In genomic region chr16:85683363-85683762, GRCh38 we compare ENCODE assay signal across 19 cellular contexts. TPM values are rescaled to one million over a fixed set of nuclear protein-coding genes. Genes with fewer than 3 reads are reported as not detected.
DNase-seq lines count a peak whose midpoint lies in the region; ATAC-seq, FAIRE-seq and TF ChIP-seq lines count a peak whose summit lies in the region.
"Had no signal": no experiment of that assay in that cellular context is flagged by ENCODE, and none has a peak within 500 bp of the region (broad histone marks: within the 10 kb centered on the region; RNA-seq: fewer than 3 reads in every experiment).

No MANE protein-coding gene starts in this region.

- H3K27me3 ChIP-seq in osteoblast (ENCODE audit: insufficient read depth, low read length): no peaks in the 10 kb centered on the region
- H3K27me3 ChIP-seq: cardiac muscle cell, gastrocnemius medialis, left lung, right atrium auricular region had no signal

- no peaks in the 10 kb centered on the region; the same call in 1 of the 2 replicates for H3K4me1 ChIP-seq in HEK293 (ENCODE audit: control insufficient read depth, insufficient read depth, low read length)
- no peaks in the 10 kb centered on the region for H3K4me1 ChIP-seq in osteoblast (ENCODE audit: insufficient read depth, low read length)

- peaks cover 24 to 84% of the 10 kb centered on the region in 2 experiments; a peak in 2 of 3 replicates for H3K36me3 ChIP-seq in HEK293 (ENCODE audit: control insufficient read depth in 2 of 2, insufficient read depth in 1 of 2, low read length in 2 of 2)
- H3K36me3 ChIP-seq in osteoblast (ENCODE audit: insufficient read depth, low read length): peaks cover 12% of the 10 kb centered on the region
- H3K36me3 ChIP-seq: cardiac muscle cell, gastrocnemius medialis, right atrium auricular region had no signal

- CTCF ChIA-PET in HEK293 (lab: Yijun Ruan, JAX): interaction anchor here (1.3 to 2.3 kb wide), 2 partner anchors 34 to 36 kb away, joined by 9 to 10 read pairs; no protein-coding TSS in a partner anchor

- no peak overlapping the region for H2AFZ ChIP-seq in osteoblast (ENCODE audit: low read length)

- H3K4me3 Mint-ChIP-seq in activated naive CD8-positive, alpha-beta T cell treated with anti-CD3 and anti-CD28 coated beads, Interleukin-2, amount 10 ng/mL, durations not matched to agents 7 days and 5 days: no peak overlapping the region
- H3K4me3 Mint-ChIP-seq: CD4-positive, alpha-beta T cell had no signal

- H3K9me3 Mint-ChIP-seq in activated naive CD8-positive, alpha-beta T cell treated with anti-CD3 and anti-CD28 coated beads, Interleukin-2, amount 10 ng/mL, durations not matched to agents 7 days and 5 days: no peaks in the 10 kb centered on the region
- H3K9me3 Mint-ChIP-seq: CD4-positive, alpha-beta T cell had no signal

- POLR2A ChIA-PET in HEK293 (lab: Yijun Ruan, JAX): interaction anchor here (1.1 to 1.5 kb wide), 2 partner anchors 10 kb away, joined by 5 to 6 read pairs; no protein-coding TSS in a partner anchor
- POLR2A ChIA-PET in activated naive CD8-positive, alpha-beta T cell treated with anti-CD3 and anti-CD28 coated beads, Interleukin-2, amount 10 ng/mL, durations not matched to agents 7 days and 5 days (lab: Charles Lee): no interaction called here

- H3K9me3 ChIP-seq in HEK293 (ENCODE audit: control insufficient read depth, insufficient read depth, low read depth, low read length) (no peaks in the 10 kb centered on the region), osteoblast (ENCODE audit: low read depth, low read length) (no peaks in the 10 kb centered on the region)
- H3K9me3 ChIP-seq: gastrocnemius medialis, HAP-1, left lung, right atrium auricular region had no signal

- H3K79me2 ChIP-seq in osteoblast (ENCODE audit: insufficient read depth, low read length): peaks cover 2% of the 10 kb centered on the region

- peaks cover 33% of the 10 kb centered on the region for H3K4me1 Mint-ChIP-seq in activated naive CD8-positive, alpha-beta T cell treated with anti-CD3 and anti-CD28 coated beads, Interleukin-2, amount 10 ng/mL, durations not matched to agents 7 days and 5 days

- TF ChIP-seq CTCF in HEK293 (tag by site-specific recombination; IDR thresholded peaks at IDR 0.05): no peak
- TF ChIP-seq CTCF in osteoblast (IDR thresholded peaks at IDR 0.05; ENCODE audit: extremely low read depth, low read depth, low read length): no peak

- H3K27ac Mint-ChIP-seq in activated naive CD8-positive, alpha-beta T cell treated with anti-CD3 and anti-CD28 coated beads, Interleukin-2, amount 10 ng/mL, durations not matched to agents 7 days and 5 days: peak overlapping the region; percentile 47
- H3K27ac Mint-ChIP-seq: CD4-positive, alpha-beta T cell had no signal

- H3K4me2 ChIP-seq in osteoblast (ENCODE audit: insufficient read depth, low read length): no peak overlapping the region

- DNase-seq in NCI-H510A treated with DMSO at 0.1 percent for 48 hours (lab: John Stamatoyannopoulos, UW): peak; percentile 72
- no peak for DNase-seq in NCI-H510A (lab: John Stamatoyannopoulos, UW)
- no peak for DNase-seq in activated naive CD8-positive, alpha-beta T cell treated with anti-CD3 and anti-CD28 coated beads, Interleukin-2, amount 10 ng/mL, durations not matched to agents 7 days and 5 days
- peak; percentile 52 for DNase-seq in osteoblast (ENCODE audit: insufficient read length, low spot score, missing footprints)
- no peak for DNase-seq in activated CD4-positive, alpha-beta T cell treated with anti-CD3 and anti-CD28 coated beads, Interleukin-2, amount 50 U/mL, for 1 hour
- DNase-seq in GM12891 (ENCODE audit: insufficient read length, low spot score): no peak
- DNase-seq in kidney tubule cell (ENCODE audit: low spot score): no peak
- DNase-seq: CD4-positive, alpha-beta T cell; gastrocnemius medialis; KG1; left lung; NCI-H1048; NCI-H446 treated with DMSO at 0.1 percent for 48 hours; occipital lobe; stimulated activated naive CD4-positive, alpha-beta T cell treated with Interleukin-2 at 50 U/mL for 16 hours had no signal

- TF ChIP-seq POLR2A in GM12891 (IDR thresholded peaks at IDR 0.05; ENCODE audit: low read depth, low read length): no peak

- no peak for FAIRE-seq in GM12891 (lab: Jason Lieb, UNC)

- no peaks in the 10 kb centered on the region for H4K20me1 ChIP-seq in osteoblast (ENCODE audit: insufficient read depth, low read length)

- no peak for ATAC-seq in activated naive CD8-positive, alpha-beta T cell treated with anti-CD3 and anti-CD28 coated beads, Interleukin-2, amount 10 ng/mL, durations not matched to agents 7 days and 5 days (ENCODE audit: low read depth)
- ATAC-seq: left lung had no signal

- H3K4me3 ChIP-seq in HEK293 (ENCODE audit: low read depth, low read length): no peak overlapping the region
- H3K4me3 ChIP-seq in osteoblast (ENCODE audit: insufficient read depth, low read length): no peak overlapping the region
- H3K4me3 ChIP-seq: cardiac muscle cell, gastrocnemius medialis, HAP-1, left lung, right atrium auricular region had no signal

- no peaks in the 10 kb centered on the region for H3K27me3 Mint-ChIP-seq in activated naive CD8-positive, alpha-beta T cell treated with anti-CD3 and anti-CD28 coated beads, Interleukin-2, amount 10 ng/mL, durations not matched to agents 7 days and 5 days
- H3K27me3 Mint-ChIP-seq: CD4-positive, alpha-beta T cell had no signal

- no peak overlapping the region for H3K27ac ChIP-seq in HEK293 (ENCODE audit: extremely low read depth, low read depth, low read length)
- H3K27ac ChIP-seq in osteoblast (ENCODE audit: low read depth, low read length): no peak overlapping the region
- H3K27ac ChIP-seq: cardiac muscle cell, left lung, right atrium auricular region had no signal

- H3K36me3 Mint-ChIP-seq in activated naive CD8-positive, alpha-beta T cell treated with anti-CD3 and anti-CD28 coated beads, Interleukin-2, amount 10 ng/mL, durations not matched to agents 7 days and 5 days: peaks cover 31% of the 10 kb centered on the region

TF ChIP-seq in HEK293, 187 proteins besides CTCF, POLR2A, EP300 and RAD21 (continues in another document):
- TF ChIP-seq PRDM1 (tag by site-specific recombination; IDR thresholded peaks at IDR 0.05): peak; percentile 81; the same call in 1 of the 2 replicates
- no peak for TF ChIP-seq HOXD13 (CRISPR knock-in tag; IDR thresholded peaks at IDR 0.05; ENCODE audit: borderline replicate concordance)
- TF ChIP-seq ZNF394 (tag by site-specific recombination; IDR thresholded peaks at IDR 0.05; ENCODE audit: borderline replicate concordance): no peak
- peak; percentile 80; the same call in 1 of the 2 replicates for TF ChIP-seq ZNF707 (tag by site-specific recombination; IDR thresholded peaks at IDR 0.05)
- no peak for TF ChIP-seq ZEB2 (tag by site-specific recombination; IDR thresholded peaks at IDR 0.05)
- no peak for TF ChIP-seq ZNF580 (tag by site-specific recombination; IDR thresholded peaks at IDR 0.05)
- no peak for TF ChIP-seq ZNF184 (tag by site-specific recombination; IDR thresholded peaks at IDR 0.05)
- no peak for TF ChIP-seq TCF7L2 (IDR thresholded peaks at IDR 0.05; ENCODE audit: borderline replicate concordance, low read depth, low read length)
- peak; percentile 26; the same call in 1 of the 2 replicates for TF ChIP-seq SP2 (tag by site-specific recombination; IDR thresholded peaks at IDR 0.05)
- TF ChIP-seq SP7 (tag by site-specific recombination; IDR thresholded peaks at IDR 0.05): no peak
- TF ChIP-seq ZNF324 (tag by site-specific recombination; IDR thresholded peaks at IDR 0.05): no peak
- no peak for TF ChIP-seq ZFP37 (tag by site-specific recombination; IDR thresholded peaks at IDR 0.05)

TF ChIP-seq in GM12891, 5 proteins besides CTCF, POLR2A, EP300 and RAD21:
- TF ChIP-seq PAX5 (IDR thresholded peaks at IDR 0.05; ENCODE audit: insufficient read depth, low read length, severe bottlenecking): no peak
- TF ChIP-seq POLR2AphosphoS5 (IDR thresholded peaks at IDR 0.05; ENCODE audit: low read depth, low read length): no peak
- no peak for TF ChIP-seq SPI1 (IDR thresholded peaks at IDR 0.05; ENCODE audit: low read depth, low read length)
- TF ChIP-seq TAF1 (IDR thresholded peaks at IDR 0.05; ENCODE audit: low read depth, low read length): no peak
- no peak for TF ChIP-seq POU2F2 (IDR thresholded peaks at IDR 0.05; ENCODE audit: low read depth, low read length)
TF ChIP-seq in GM12891: peak in this region for 0.

RNA-seq across cellular contexts. Expression of gene GINS2, which starts 5.4 kb away (rescaled TPM):
- total RNA-seq in activated naive CD8-positive, alpha-beta T cell treated with anti-CD3 and anti-CD28 coated beads, Interleukin-2, amount 10 ng/mL, durations not matched to agents 7 days and 5 days: 10 to 100 TPM; 33.4 to 34.2 TPM
- 1.2 and 1.8 TPM in 2 replicates for total RNA-seq in osteoblast
- 21.0 TPM for polyA plus RNA-seq in GM12891 (2012; ENCODE audit: low read depth, missing spikeins)

Comparison
In these comparisons a context has a peak if more than half of its experiments do, and no peak if none do; other contexts are left out.
1. DNase-seq: peak in NCI-H510A treated with DMSO at 0.1 percent for 48 hours (single experiment) and osteoblast (single experiment); none in NCI-H510A (single experiment), activated naive CD8-positive, alpha-beta T cell treated with anti-CD3 and anti-CD28 coated beads, Interleukin-2, amount 10 ng/mL, durations not matched to agents 7 days and 5 days (single experiment), activated CD4-positive, alpha-beta T cell treated with anti-CD3 and anti-CD28 coated beads, Interleukin-2, amount 50 U/mL, for 1 hour (single experiment), GM12891 (single experiment) and kidney tubule cell (single experiment).
2. RNA of gene GINS2, which starts 5.4 kb away (total RNA-seq): 33.4 to 34.2 TPM in activated naive CD8-positive, alpha-beta T cell treated with anti-CD3 and anti-CD28 coated beads, Interleukin-2, amount 10 ng/mL, durations not matched to agents 7 days and 5 days; 1.2 to 1.8 TPM in osteoblast; every median in the first group is over 10 times any median in the second.